Comparison of ENCODE assay signal across 2 cellular contexts in genomic region chr2:20025065-20025786, GRCh38.
A peak's percentile ranks its signal among the peaks of the same experiment; 100 is the strongest.
TF ChIP-seq lines count a peak whose summit lies in the region.

No MANE protein-coding gene starts in this region.

TF ChIP-seq in IMR-90, 13 proteins besides CTCF, POLR2A, EP300 and RAD21 (continued from another document):
- TF ChIP-seq, protein P1, sequence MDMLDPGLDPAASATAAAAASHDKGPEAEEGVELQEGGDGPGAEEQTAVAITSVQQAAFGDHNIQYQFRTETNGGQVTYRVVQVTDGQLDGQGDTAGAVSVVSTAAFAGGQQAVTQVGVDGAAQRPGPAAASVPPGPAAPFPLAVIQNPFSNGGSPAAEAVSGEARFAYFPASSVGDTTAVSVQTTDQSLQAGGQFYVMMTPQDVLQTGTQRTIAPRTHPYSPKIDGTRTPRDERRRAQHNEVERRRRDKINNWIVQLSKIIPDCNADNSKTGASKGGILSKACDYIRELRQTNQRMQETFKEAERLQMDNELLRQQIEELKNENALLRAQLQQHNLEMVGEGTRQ (IDR thresholded peaks at IDR 0.05; ENCODE audit: low read depth, low read length): no peak

TF ChIP-seq in SK-N-SH, 30 proteins besides CTCF, POLR2A, EP300 and RAD21 (continued from another document):
- peak; percentile 70; the same call in 1 of the 2 replicates for TF ChIP-seq FOSL2 (IDR thresholded peaks at IDR 0.05; ENCODE audit: borderline replicate concordance, low read depth)
